Comparison of ENCODE assay signal across 1 cellular context in genomic region chr6:88869263-88870023, GRCh38.
TF ChIP-seq lines count a peak whose summit lies in the region.

No MANE protein-coding gene starts in this region.

TF ChIP-seq in SK-N-SH treated with all-trans-retinoic acid at 6 μM for 48 hours, 23 proteins besides CTCF, POLR2A, EP300 and RAD21 (continued from another document):
- no peak for TF ChIP-seq TSHZ2 (CRISPR knock-in tag; IDR thresholded peaks at IDR 0.05)
- no peak for TF ChIP-seq TOX (CRISPR knock-in tag; IDR thresholded peaks at IDR 0.05; ENCODE audit: borderline replicate concordance)
- TF ChIP-seq PATZ1 (CRISPR knock-in tag; IDR thresholded peaks at IDR 0.05; ENCODE audit: borderline replicate concordance), result no peak
- no peak for TF ChIP-seq CSRNP3 (CRISPR knock-in tag; IDR thresholded peaks at IDR 0.05)
- no peak for TF ChIP-seq ZNF8 (CRISPR knock-in tag; IDR thresholded peaks at IDR 0.05)
- no peak for TF ChIP-seq BACH2 (CRISPR knock-in tag; IDR thresholded peaks at IDR 0.05; ENCODE audit: borderline replicate concordance)
TF ChIP-seq in SK-N-SH treated with all-trans-retinoic acid at 6 μM for 48 hours: peak in this region for 0.
